Comparison of ENCODE assay signal across 27 cellular contexts in genomic region chr15:32067115-32067514, GRCh38. TPM values are rescaled to one million over a fixed set of nuclear protein-coding genes. Genes with fewer than 3 reads are reported as not detected.
"Had no signal": no experiment of that assay in that cellular context is flagged by ENCODE, and none has a peak within 500 bp of the region (broad histone marks: within the 10 kb centered on the region; RNA-seq: fewer than 3 reads in every experiment).

No MANE protein-coding gene starts in this region.

- H3K27ac ChIP-seq: brain microvascular endothelial cell, coronary artery, dorsolateral prefrontal cortex, heart left ventricle had no signal

- H3K27me3 ChIP-seq: brain microvascular endothelial cell, heart left ventricle had no signal

- H3K4me1 ChIP-seq: heart left ventricle had no signal

- H3K4me3 ChIP-seq: coronary artery, dorsolateral prefrontal cortex, heart left ventricle had no signal

- DNase-seq: activated CD4-positive, alpha-beta memory T cell treated with anti-CD3 and anti-CD28 coated beads, Interleukin-2, amount 10 ng/mL, durations not matched to agents 7 days and 5 days; activated CD4-positive, alpha-beta T cell treated with anti-CD3 and anti-CD28 coated beads for 1 hour; activated CD4-positive, alpha-beta T cell treated with anti-CD3 and anti-CD28 coated beads for 4 hours; activated CD4-positive, alpha-beta T cell treated with anti-CD3 and anti-CD28 coated beads, Interleukin-2, amount 10 ng/mL, durations not matched to agents 7 days and 5 days; activated CD4-positive, alpha-beta T cell treated with anti-CD3 and anti-CD28 coated beads, Interleukin-2, amount 50 U/mL, for 4 hours; activated CD8-positive, alpha-beta memory T cell treated with anti-CD3 and anti-CD28 coated beads, Interleukin-2, amount 50 U/mL, for 48 hours; activated gamma-delta T cell; activated naive CD4-positive, alpha-beta T cell; activated naive CD4-positive, alpha-beta T cell treated with anti-CD3 and anti-CD28 coated beads, Interleukin-2, amount 10 ng/mL, durations not matched to agents 7 days and 5 days; activated naive CD8-positive, alpha-beta T cell treated with anti-CD3 and anti-CD28 coated beads, Interleukin-2, amount 10 ng/mL, durations not matched to agents 7 days and 5 days; activated T-cell treated with anti-CD3 and anti-CD28 coated beads for 4 hours; activated T-cell treated with anti-CD3 and anti-CD28 coated beads, Interleukin-2, amount 50 U/mL, for 24 hours; activated T-cell treated with anti-CD3 and anti-CD28 coated beads, Interleukin-2, amount 50 U/mL, for 72 hours; amniotic stem cell; anterior cingulate cortex; brain microvascular endothelial cell; dorsolateral prefrontal cortex; effector memory CD4-positive, alpha-beta T cell; endodermal cell; foreskin fibroblast; glutamatergic neuron; heart left ventricle; T-helper 17 cell; T1000 had no signal

- ATAC-seq: activated naive CD4-positive, alpha-beta T cell treated with anti-CD3 and anti-CD28 coated beads, Interleukin-2, amount 50 U/mL, for 72 hours; activated T-cell treated with anti-CD3 and anti-CD28 coated beads, Interleukin-2, amount 50 U/mL, for 72 hours; esophagus mucosa; heart left ventricle; T-helper 17 cell had no signal

- H3K36me3 ChIP-seq: brain microvascular endothelial cell, heart left ventricle had no signal

RNA-seq across cellular contexts. Expression of gene CHRNA7, which starts 36.8 kb away (rescaled TPM):
- total RNA-seq: activated CD4-positive, alpha-beta memory T cell treated with anti-CD3 and anti-CD28 coated beads, Interleukin-2, amount 10 ng/mL, durations not matched to agents 7 days and 5 days; activated CD4-positive, alpha-beta T cell treated with anti-CD3 and anti-CD28 coated beads, Interleukin-2, amount 10 ng/mL, durations not matched to agents 7 days and 5 days had no signal
